8 cellular contexts compared by ENCODE assay signal in genomic region chr17:81239714-81240555, GRCh38. TPM values are rescaled to one million over a fixed set of nuclear protein-coding genes. Genes with fewer than 3 reads are reported as not detected.
DNase-seq lines count a peak whose midpoint lies in the region; ATAC-seq and TF ChIP-seq lines count a peak whose summit lies in the region.

No MANE protein-coding gene starts in this region.

- ATAC-seq in gastroesophageal sphincter (no peak), GM18867 (IDR thresholded peaks at IDR 0.05; ENCODE audit: unreplicated experiment) (no peak)

- H3K27ac ChIP-seq in DOHH2 (ENCODE audit: low read depth, low read length) (peak overlapping the region; percentile 58), Karpas-422 (ENCODE audit: low read length) (peak overlapping the region; percentile 43; the same call in 1 of the 2 replicates), gastroesophageal sphincter (peak overlapping the region; percentile 44 to 91 (median 85))

- H3F3A ChIP-seq in DOHH2 (ENCODE audit: control insufficient read depth, insufficient read depth) = peaks cover 7% of the 10 kb centered on the region; the same call in 1 of the 2 replicates

- H3K9me2 ChIP-seq in DOHH2 (replicated peaks; ENCODE audit: control insufficient read depth, low read length) = no peaks in the 10 kb centered on the region
- H3K9me2 ChIP-seq in Karpas-422 (replicated peaks; ENCODE audit: insufficient read depth, low read length) = no peaks in the 10 kb centered on the region

- peaks cover 42% of the 10 kb centered on the region for H3K4me1 ChIP-seq in DOHH2 (ENCODE audit: control insufficient read depth, low read length)
- H3K4me1 ChIP-seq in Karpas-422 (ENCODE audit: low read length) = peaks cover 36% of the 10 kb centered on the region
- peaks cover 0 to 65% (median 27%) of the 10 kb centered on the region in 3 donors for H3K4me1 ChIP-seq in gastroesophageal sphincter
- peaks cover 22% of the 10 kb centered on the region for H3K4me1 ChIP-seq in skeletal muscle satellite cell (ENCODE audit: control insufficient read depth, insufficient read depth, low read length)

- TF ChIP-seq CTCF in DOHH2 (IDR thresholded peaks at IDR 0.05; ENCODE audit: low read depth, low read length, poor library complexity, severe bottlenecking) (no peak), gastroesophageal sphincter (IDR thresholded peaks at IDR 0.05) (no peak)

- 84% methylated on average over 6 of the region's 37 CpGs; no CpG with 5 or more reads in 1 of the 2 donors for WGBS in gastroesophageal sphincter (ENCODE audit: low coverage in 1 of 2), 2 donors

- peaks cover 56% of the 10 kb centered on the region for H3K79me2 ChIP-seq in DOHH2 (ENCODE audit: control insufficient read depth, low read length)
- peaks cover 51% of the 10 kb centered on the region for H3K79me2 ChIP-seq in Karpas-422 (ENCODE audit: low read length)

- H4K20me1 ChIP-seq in DOHH2 (ENCODE audit: control insufficient read depth, insufficient read depth, low read depth, low read length) (peaks cover 11% of the 10 kb centered on the region; the same call in 1 of the 2 replicates), Karpas-422 (ENCODE audit: insufficient read depth, low read depth, low read length) (peaks cover 11% of the 10 kb centered on the region; the same call in 1 of the 2 replicates)

- H2AFZ ChIP-seq in Karpas-422 (ENCODE audit: low read length) = no peak overlapping the region

- no peak for TF ChIP-seq POLR2A in gastroesophageal sphincter (IDR thresholded peaks at IDR 0.05)

- H3K9ac ChIP-seq in Karpas-422 (ENCODE audit: low read length) (peak overlapping the region; percentile 93), skeletal muscle satellite cell (ENCODE audit: low read depth, low read length) (peak overlapping the region; percentile 89)

- H3K4me3 ChIP-seq in DOHH2 (ENCODE audit: low read length) = peak overlapping the region; percentile 95
- H3K4me3 ChIP-seq in Karpas-422 (ENCODE audit: low read length) = peak overlapping the region; percentile 95
- H3K4me3 ChIP-seq in gastroesophageal sphincter = peak overlapping the region; percentile 60 to 74
- peak overlapping the region; percentile 83 for H3K4me3 ChIP-seq in skeletal muscle satellite cell (ENCODE audit: low read length)

- H3K36me3 ChIP-seq in DOHH2 (ENCODE audit: control insufficient read depth, low read length) (peaks cover 40% of the 10 kb centered on the region), Karpas-422 (ENCODE audit: insufficient read depth, low read length) (no peaks in the 10 kb centered on the region), gastroesophageal sphincter (peaks cover 0 to 40% of the 10 kb centered on the region in 2 donors), skeletal muscle satellite cell (ENCODE audit: insufficient read depth, low read length) (peaks cover 12% of the 10 kb centered on the region)

- H3K27me3 ChIP-seq in DOHH2 (ENCODE audit: control insufficient read depth, low read length) = no peaks in the 10 kb centered on the region
- H3K27me3 ChIP-seq in Karpas-422 (ENCODE audit: low read length) = no peaks in the 10 kb centered on the region
- no peaks in the 10 kb centered on the region for H3K27me3 ChIP-seq in gastroesophageal sphincter
- no peaks in the 10 kb centered on the region for H3K27me3 ChIP-seq in skeletal muscle satellite cell (ENCODE audit: control insufficient read depth, insufficient read depth, low read length)

- H3K4me2 ChIP-seq in DOHH2 (ENCODE audit: low read length) (peak overlapping the region; percentile 99), Karpas-422 (ENCODE audit: low read depth, low read length, poor library complexity, severe bottlenecking) (peak overlapping the region; percentile 94), skeletal muscle satellite cell (ENCODE audit: low read length) (peak overlapping the region; percentile 100)

- H3K9me3 ChIP-seq in DOHH2 (ENCODE audit: control insufficient read depth, insufficient read depth, low read length) (no peaks in the 10 kb centered on the region), Karpas-422 (ENCODE audit: low read length) (no peaks in the 10 kb centered on the region), gastroesophageal sphincter (no peaks in the 10 kb centered on the region), skeletal muscle satellite cell (replicated peaks; ENCODE audit: low read length) (no peaks in the 10 kb centered on the region)

- no peak for TF ChIP-seq EP300 in gastroesophageal sphincter (IDR thresholded peaks at IDR 0.05)

- DNase-seq in Karpas-422 = peak; percentile 71
- peak; percentile 48 for DNase-seq in activated T-cell treated with anti-CD3 and anti-CD28 coated beads for 48 hours (ENCODE audit: low read depth)
- DNase-seq in NCI-H345 treated with DMSO at 0.1 percent for 48 hours (lab: John Stamatoyannopoulos, UW; ENCODE audit: unreplicated experiment) = no peak
- DNase-seq in dedifferentiated amniotic fluid mesenchymal stem cell (ENCODE audit: extremely low spot score) = no peak

RNA-seq across cellular contexts. Expression of gene NDUFAF8, which starts 0.8 kb away (rescaled TPM):
- 34.7 and 81.5 TPM in 2 replicates for total RNA-seq in Karpas-422 (2014; rRNA removed; shearing (Covaris generic); ENCODE audit: low replicate concordance)
- total RNA-seq in gastroesophageal sphincter = 10 to 100 TPM; 16.9 to 38.4 (median 22.3) TPM
- total RNA-seq in skeletal muscle satellite cell (2012; rRNA removed) = 28.4 and 34.3 TPM in 2 replicates

RNA-seq across cellular contexts. Expression of gene TEPSIN, which starts 1.1 kb away (rescaled TPM):
- 14.5 and 36.6 TPM in 2 replicates for total RNA-seq in Karpas-422 (2014; rRNA removed; shearing (Covaris generic); ENCODE audit: low replicate concordance)
- 10 to 100 TPM in 3 of 4 donors, 1 to 10 TPM in 1; 8.0 to 43.0 (median 23.5) TPM for total RNA-seq in gastroesophageal sphincter
- total RNA-seq in skeletal muscle satellite cell (2012; rRNA removed) = 11.7 and 17.5 TPM in 2 replicates

RNA-seq across cellular contexts. Expression of gene CEP131, which starts 17.2 kb away (rescaled TPM):
- 5.1 and 23.6 TPM in 2 replicates for total RNA-seq in Karpas-422 (2014; rRNA removed; shearing (Covaris generic); ENCODE audit: low replicate concordance)
- total RNA-seq in gastroesophageal sphincter = 10 to 100 TPM in 1 of 4 donors, 1 to 10 TPM in 3; 4.4 to 12.0 (median 6.4) TPM
- 8.5 and 9.4 TPM in 2 replicates for total RNA-seq in skeletal muscle satellite cell (2012; rRNA removed)

RNA-seq across cellular contexts. Expression of gene SLC38A10, which starts 55.2 kb away (rescaled TPM):
- 20.8 and 48.8 TPM in 2 replicates for total RNA-seq in Karpas-422 (2014; rRNA removed; shearing (Covaris generic); ENCODE audit: low replicate concordance)
- 10 to 100 TPM; 70.5 to 99.6 (median 81.8) TPM for total RNA-seq in gastroesophageal sphincter
- 46.7 and 58.1 TPM in 2 replicates for total RNA-seq in skeletal muscle satellite cell (2012; rRNA removed)

Comparison
In these comparisons a context has a peak if more than half of its experiments do, and no peak if none do; other contexts are left out.
1. DNase-seq: peak in Karpas-422 (single experiment) and activated T-cell treated with anti-CD3 and anti-CD28 coated beads for 48 hours (single experiment); none in NCI-H345 treated with DMSO at 0.1 percent for 48 hours (single experiment) and dedifferentiated amniotic fluid mesenchymal stem cell (single experiment).
2. Peak in every context shown above with its lines, with median percentiles within 50 percentile points of each other: H3K27ac ChIP-seq, H3K4me2 ChIP-seq and H3K4me3 ChIP-seq.